In genomic region chr5:133906303-133906702, GRCh38 we compare ENCODE assay signal across 18 cellular contexts.
"Had no signal": no experiment of that assay in that cellular context is flagged by ENCODE, and none has a peak within 500 bp of the region (broad histone marks: within the 10 kb centered on the region; RNA-seq: fewer than 3 reads in every experiment).

No MANE protein-coding gene starts in this region.

- H3K4me3 Mint-ChIP-seq: activated naive CD4-positive, alpha-beta T cell treated with anti-CD3 and anti-CD28 coated beads, Interleukin-2, amount 50 U/mL, for 24 hours had no signal

- H3K4me1 Mint-ChIP-seq: activated naive CD4-positive, alpha-beta T cell treated with anti-CD3 and anti-CD28 coated beads, Interleukin-2, amount 50 U/mL, for 24 hours had no signal

- H3K36me3 Mint-ChIP-seq: activated naive CD4-positive, alpha-beta T cell treated with anti-CD3 and anti-CD28 coated beads, Interleukin-2, amount 50 U/mL, for 24 hours; naive B cell had no signal

- FAIRE-seq: endometrium, pancreas had no signal

- H3K9me3 ChIP-seq: breast epithelium, esophagus muscularis mucosa, pancreas, suprapubic skin, upper lobe of right lung had no signal

- H3K27ac ChIP-seq: breast epithelium, esophagus muscularis mucosa, pancreas, suprapubic skin, upper lobe of right lung, WERI-Rb-1 had no signal

- H3K36me3 ChIP-seq: breast epithelium, esophagus muscularis mucosa, pancreas, suprapubic skin, upper lobe of right lung, WERI-Rb-1 had no signal

- H3K27me3 Mint-ChIP-seq: activated naive CD4-positive, alpha-beta T cell treated with anti-CD3 and anti-CD28 coated beads, Interleukin-2, amount 50 U/mL, for 24 hours; naive B cell had no signal

- H3K27me3 ChIP-seq: breast epithelium, dorsolateral prefrontal cortex, esophagus muscularis mucosa, pancreas, suprapubic skin, upper lobe of right lung had no signal

- H3K27ac Mint-ChIP-seq: activated naive CD4-positive, alpha-beta T cell treated with anti-CD3 and anti-CD28 coated beads, Interleukin-2, amount 50 U/mL, for 24 hours; activated T-helper 2 cell treated with anti-CD3 and anti-CD28 coated beads, Interferon-gamma antibody, Interleukin-2, Interleukin-4, amounts not matched to agents 10 μg/mL and 5 μg/mL and 100 μg/mL, durations not matched to agents 14 hours and 24 hours and 36 hours had no signal

- ATAC-seq: stimulated activated naive CD8-positive, alpha-beta T cell treated with anti-CD3 and anti-CD28 coated beads, Interleukin-15, Interleukin-2, amounts not matched to agents 100 U/mL and 50 U/mL, for 24 hours; upper lobe of right lung had no signal

- H3K4me1 ChIP-seq: breast epithelium, esophagus muscularis mucosa, pancreas, suprapubic skin, upper lobe of right lung had no signal

- DNase-seq: activated CD4-positive, alpha-beta T cell treated with anti-CD3 and anti-CD28 coated beads for 4 hours; activated CD8-positive, alpha-beta memory T cell treated with anti-CD3 and anti-CD28 coated beads for 24 hours; activated T-cell treated with anti-CD3 and anti-CD28 coated beads for 4 hours; left cardiac atrium; naive B cell; pancreas; stimulated activated CD4-positive, alpha-beta T cell treated with anti-CD3 and anti-CD28 coated beads, Interleukin-2, amount 100 ng/mL, for 48 hours; stimulated activated naive CD8-positive, alpha-beta T cell treated with anti-CD3 and anti-CD28 coated beads, Interleukin-15, Interleukin-2, amounts not matched to agents 100 U/mL and 50 U/mL, for 24 hours; T1000; upper lobe of right lung; WERI-Rb-1 had no signal

- H3K9me3 Mint-ChIP-seq: activated naive CD4-positive, alpha-beta T cell treated with anti-CD3 and anti-CD28 coated beads, Interleukin-2, amount 50 U/mL, for 24 hours; activated T-helper 2 cell treated with anti-CD3 and anti-CD28 coated beads, Interferon-gamma antibody, Interleukin-2, Interleukin-4, amounts not matched to agents 10 μg/mL and 5 μg/mL and 100 μg/mL, durations not matched to agents 14 hours and 24 hours and 36 hours; naive B cell had no signal

- H3K4me3 ChIP-seq: breast epithelium, dorsolateral prefrontal cortex, esophagus muscularis mucosa, pancreas, suprapubic skin, upper lobe of right lung had no signal
